Comparison of ENCODE assay signal across 2 cellular contexts in the genomic region with DNA sequence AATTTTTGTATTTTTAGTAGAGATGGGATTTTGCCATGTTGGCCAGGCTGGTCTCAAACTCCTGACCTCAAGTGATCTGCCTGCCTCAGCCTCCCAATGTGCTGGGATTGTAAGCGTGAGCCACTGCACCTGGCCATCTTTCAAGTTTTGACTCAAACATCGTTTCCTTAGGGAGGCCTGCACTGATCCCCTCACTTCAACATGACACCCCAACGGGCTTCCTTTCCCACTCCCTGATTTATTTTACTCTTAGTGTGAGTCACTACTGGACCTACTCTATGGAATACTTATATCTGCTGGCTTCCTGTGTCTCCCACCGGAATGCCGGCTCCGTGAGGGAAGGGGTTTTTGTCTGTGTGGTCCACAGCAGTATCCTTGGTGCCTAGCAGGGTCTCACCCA.
TF ChIP-seq lines count a peak whose summit lies in the region.

No MANE protein-coding gene starts in this region.

TF ChIP-seq in SK-N-SH treated with all-trans-retinoic acid at 6 μM for 48 hours, 23 proteins besides CTCF, POLR2A, EP300 and RAD21 (continued from another document):
- no peak for TF ChIP-seq CREB5 (CRISPR knock-in tag; IDR thresholded peaks at IDR 0.05; ENCODE audit: low read depth)
- TF ChIP-seq ZNF70 (CRISPR knock-in tag; IDR thresholded peaks at IDR 0.05) = no peak
- no peak for TF ChIP-seq GLIS3 (CRISPR knock-in tag; IDR thresholded peaks at IDR 0.05)
- no peak for TF ChIP-seq ZC3H10 (CRISPR knock-in tag; IDR thresholded peaks at IDR 0.05)
- no peak for TF ChIP-seq ZNF565 (CRISPR knock-in tag; conservative IDR thresholded peaks at IDR 0.05; ENCODE audit: low read depth)
- no peak for TF ChIP-seq CSRNP3 (CRISPR knock-in tag; IDR thresholded peaks at IDR 0.05)
- TF ChIP-seq RARB (CRISPR knock-in tag; IDR thresholded peaks at IDR 0.05) = no peak
- TF ChIP-seq CSDC2 (CRISPR knock-in tag; IDR thresholded peaks at IDR 0.05) = no peak
- no peak for TF ChIP-seq SNAI2 (CRISPR knock-in tag; IDR thresholded peaks at IDR 0.05)
- no peak for TF ChIP-seq ZFP30 (CRISPR knock-in tag; IDR thresholded peaks at IDR 0.05)
- TF ChIP-seq OSR1 (CRISPR knock-in tag; IDR thresholded peaks at IDR 0.05) = no peak
- no peak for TF ChIP-seq ARNTL (CRISPR knock-in tag; IDR thresholded peaks at IDR 0.05; ENCODE audit: borderline replicate concordance, low read depth)
- no peak for TF ChIP-seq ZFP3 (CRISPR knock-in tag; IDR thresholded peaks at IDR 0.05)
- TF ChIP-seq PPARA (CRISPR knock-in tag; IDR thresholded peaks at IDR 0.05; ENCODE audit: borderline replicate concordance) = no peak
- no peak for TF ChIP-seq ESRRG (CRISPR knock-in tag; IDR thresholded peaks at IDR 0.05)
- TF ChIP-seq, protein P1, sequence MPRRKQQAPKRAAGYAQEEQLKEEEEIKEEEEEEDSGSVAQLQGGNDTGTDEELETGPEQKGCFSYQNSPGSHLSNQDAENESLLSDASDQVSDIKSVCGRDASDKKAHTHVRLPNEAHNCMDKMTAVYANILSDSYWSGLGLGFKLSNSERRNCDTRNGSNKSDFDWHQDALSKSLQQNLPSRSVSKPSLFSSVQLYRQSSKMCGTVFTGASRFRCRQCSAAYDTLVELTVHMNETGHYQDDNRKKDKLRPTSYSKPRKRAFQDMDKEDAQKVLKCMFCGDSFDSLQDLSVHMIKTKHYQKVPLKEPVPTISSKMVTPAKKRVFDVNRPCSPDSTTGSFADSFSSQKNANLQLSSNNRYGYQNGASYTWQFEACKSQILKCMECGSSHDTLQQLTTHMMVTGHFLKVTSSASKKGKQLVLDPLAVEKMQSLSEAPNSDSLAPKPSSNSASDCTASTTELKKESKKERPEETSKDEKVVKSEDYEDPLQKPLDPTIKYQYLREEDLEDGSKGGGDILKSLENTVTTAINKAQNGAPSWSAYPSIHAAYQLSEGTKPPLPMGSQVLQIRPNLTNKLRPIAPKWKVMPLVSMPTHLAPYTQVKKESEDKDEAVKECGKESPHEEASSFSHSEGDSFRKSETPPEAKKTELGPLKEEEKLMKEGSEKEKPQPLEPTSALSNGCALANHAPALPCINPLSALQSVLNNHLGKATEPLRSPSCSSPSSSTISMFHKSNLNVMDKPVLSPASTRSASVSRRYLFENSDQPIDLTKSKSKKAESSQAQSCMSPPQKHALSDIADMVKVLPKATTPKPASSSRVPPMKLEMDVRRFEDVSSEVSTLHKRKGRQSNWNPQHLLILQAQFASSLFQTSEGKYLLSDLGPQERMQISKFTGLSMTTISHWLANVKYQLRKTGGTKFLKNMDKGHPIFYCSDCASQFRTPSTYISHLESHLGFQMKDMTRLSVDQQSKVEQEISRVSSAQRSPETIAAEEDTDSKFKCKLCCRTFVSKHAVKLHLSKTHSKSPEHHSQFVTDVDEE (CRISPR knock-in tag; IDR thresholded peaks at IDR 0.05) = no peak

TF ChIP-seq in SK-N-SH, 30 proteins besides CTCF, POLR2A, EP300 and RAD21:
- TF ChIP-seq USF1 (IDR thresholded peaks at IDR 0.05; ENCODE audit: borderline replicate concordance, low read depth) = no peak
- TF ChIP-seq FOXM1 (IDR thresholded peaks at IDR 0.05; ENCODE audit: low read depth) = no peak
- no peak for TF ChIP-seq MEF2A (IDR thresholded peaks at IDR 0.05; ENCODE audit: borderline replicate concordance, low read depth)
- no peak for TF ChIP-seq REST (IDR thresholded peaks at IDR 0.05; ENCODE audit: low read depth, low read length)
- no peak for TF ChIP-seq SMC3 (IDR thresholded peaks at IDR 0.05; ENCODE audit: low read depth, low read length)
- TF ChIP-seq FOSL2 (IDR thresholded peaks at IDR 0.05; ENCODE audit: borderline replicate concordance, low read depth) = no peak
- TF ChIP-seq RXRA (IDR thresholded peaks at IDR 0.05; ENCODE audit: borderline replicate concordance, low read depth) = no peak
- no peak for TF ChIP-seq RFX5 (IDR thresholded peaks at IDR 0.05; ENCODE audit: low read length)
- TF ChIP-seq, protein P2, sequence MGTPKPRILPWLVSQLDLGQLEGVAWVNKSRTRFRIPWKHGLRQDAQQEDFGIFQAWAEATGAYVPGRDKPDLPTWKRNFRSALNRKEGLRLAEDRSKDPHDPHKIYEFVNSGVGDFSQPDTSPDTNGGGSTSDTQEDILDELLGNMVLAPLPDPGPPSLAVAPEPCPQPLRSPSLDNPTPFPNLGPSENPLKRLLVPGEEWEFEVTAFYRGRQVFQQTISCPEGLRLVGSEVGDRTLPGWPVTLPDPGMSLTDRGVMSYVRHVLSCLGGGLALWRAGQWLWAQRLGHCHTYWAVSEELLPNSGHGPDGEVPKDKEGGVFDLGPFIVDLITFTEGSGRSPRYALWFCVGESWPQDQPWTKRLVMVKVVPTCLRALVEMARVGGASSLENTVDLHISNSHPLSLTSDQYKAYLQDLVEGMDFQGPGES (IDR thresholded peaks at IDR 0.05; ENCODE audit: low read depth, low read length) = no peak
- no peak for TF ChIP-seq GATA2 (CRISPR knock-in tag; IDR thresholded peaks at IDR 0.05)
- TF ChIP-seq JUND (IDR thresholded peaks at IDR 0.05) = no peak
